ENCODE assay signal across 18 cellular contexts in genomic region chr1:16134071-16134801, GRCh38. TPM values are rescaled to one million over a fixed set of nuclear protein-coding genes. Genes with fewer than 3 reads are reported as not detected.
"Had no signal": no experiment of that assay in that cellular context is flagged by ENCODE, and none has a peak within 500 bp of the region (broad histone marks: within the 10 kb centered on the region; RNA-seq: fewer than 3 reads in every experiment).

No MANE protein-coding gene starts in this region.

- ATAC-seq: activated CD8-positive, alpha-beta T cell treated with anti-CD3 and anti-CD28 coated beads for 36 hours; gastroesophageal sphincter; left lung had no signal

- H3K36me3 Mint-ChIP-seq: activated naive CD8-positive, alpha-beta T cell treated with anti-CD3 and anti-CD28 coated beads for 36 hours had no signal

- H3K4me3 Mint-ChIP-seq: activated B cell treated with CpG ODN at 0.5 μM for 24 hours; activated CD8-positive, alpha-beta T cell treated with anti-CD3 and anti-CD28 coated beads for 36 hours; activated naive CD8-positive, alpha-beta T cell treated with anti-CD3 and anti-CD28 coated beads for 36 hours; central memory CD8-positive, alpha-beta T cell; memory B cell; nephron progenitor cell had no signal

- H3K4me3 ChIP-seq: coronary artery, gastroesophageal sphincter, left lung, thoracic aorta had no signal

- H3K4me1 ChIP-seq: gastroesophageal sphincter had no signal

- H3K27me3 ChIP-seq: brain microvascular endothelial cell, gastroesophageal sphincter, left lung had no signal

- H3K27ac ChIP-seq: brain microvascular endothelial cell, coronary artery, gastroesophageal sphincter, left lung, thoracic aorta had no signal

- H3K4me1 Mint-ChIP-seq: activated B cell treated with CpG ODN at 0.5 μM for 24 hours; activated naive CD8-positive, alpha-beta T cell treated with anti-CD3 and anti-CD28 coated beads for 36 hours; memory B cell had no signal

- H3K27ac Mint-ChIP-seq: activated B cell treated with CpG ODN at 0.5 μM for 24 hours; activated CD8-positive, alpha-beta T cell treated with anti-CD3 and anti-CD28 coated beads for 36 hours; activated naive CD8-positive, alpha-beta T cell treated with anti-CD3 and anti-CD28 coated beads for 36 hours; memory B cell had no signal

- H3K27me3 Mint-ChIP-seq: activated CD8-positive, alpha-beta T cell treated with anti-CD3 and anti-CD28 coated beads for 36 hours; activated naive CD8-positive, alpha-beta T cell treated with anti-CD3 and anti-CD28 coated beads for 36 hours; central memory CD8-positive, alpha-beta T cell had no signal

- H3K9me3 ChIP-seq: gastroesophageal sphincter, left lung, thoracic aorta had no signal

- H3K9me3 Mint-ChIP-seq: activated B cell treated with CpG ODN at 0.5 μM for 24 hours; activated CD8-positive, alpha-beta T cell treated with anti-CD3 and anti-CD28 coated beads for 36 hours; activated naive CD8-positive, alpha-beta T cell treated with anti-CD3 and anti-CD28 coated beads for 36 hours; central memory CD8-positive, alpha-beta T cell; memory B cell; nephron progenitor cell had no signal

- DNase-seq: activated B cell treated with CpG ODN at 0.5 μM for 24 hours; activated CD4-positive, alpha-beta T cell treated with anti-CD3 and anti-CD28 coated beads for 48 hours; activated CD8-positive, alpha-beta T cell treated with anti-CD3 and anti-CD28 coated beads for 36 hours; activated gamma-delta T cell; activated naive CD8-positive, alpha-beta T cell treated with anti-CD3 and anti-CD28 coated beads for 36 hours; activated T-cell treated with anti-CD3 and anti-CD28 coated beads, Interleukin-2, amount 50 U/mL, for 48 hours; brain microvascular endothelial cell; effector CD8-positive, alpha-beta T cell; left lung; nephron progenitor cell; stimulated activated CD4-positive, alpha-beta T cell treated with anti-CD3 and anti-CD28 coated beads, Interleukin-1b, Interleukin-23, amount 100 ng/mL, for 48 hours; T-helper 2 cell had no signal

- FAIRE-seq: keratinocyte had no signal

RNA-seq across cellular contexts. Expression of gene EPHA2, which starts 21.6 kb away (rescaled TPM):
- total RNA-seq: activated B cell treated with CpG ODN at 0.5 μM for 24 hours; activated CD8-positive, alpha-beta T cell treated with anti-CD3 and anti-CD28 coated beads for 36 hours had no signal
